ENCODE assay signal across 11 cellular contexts in genomic region chr1:228154685-228155571, GRCh38. TPM values are rescaled to one million over a fixed set of nuclear protein-coding genes. Genes with fewer than 3 reads are reported as not detected.
DNase-seq lines count a peak whose midpoint lies in the region; ATAC-seq lines count a peak whose summit lies in the region.
"Had no signal": no experiment of that assay in that cellular context is flagged by ENCODE, and none has a peak within 500 bp of the region (broad histone marks: within the 10 kb centered on the region; RNA-seq: fewer than 3 reads in every experiment).

No MANE protein-coding gene starts in this region.

- peaks cover 0 to 8% of the 10 kb centered on the region in 2 experiments for H3K27me3 ChIP-seq in mesenchymal stem cell (ENCODE audit: control insufficient read depth in 1 of 2, insufficient read depth in 1 of 2, low read length in 2 of 2)
- H3K27me3 ChIP-seq: uterus had no signal

- no peak overlapping the region for H2AK5ac ChIP-seq in mesenchymal stem cell (ENCODE audit: low read length, severe bottlenecking)

- H2BK5ac ChIP-seq in mesenchymal stem cell (ENCODE audit: low read depth, low read length, poor library complexity, severe bottlenecking) = no peak overlapping the region

- peaks cover 10% of the 10 kb centered on the region for H3K4me1 Mint-ChIP-seq in activated CD4-positive, alpha-beta T cell treated with anti-CD3 and anti-CD28 coated beads, Interleukin-2, amount 10 ng/mL, durations not matched to agents 24 days and 14 days
- H3K4me1 Mint-ChIP-seq in stimulated activated naive B cell treated with anti-CD40 and anti-IgM and Interleukin-4, amounts not matched to agents 10 μg/mL and 1 μg/mL and 100 μg/mL, for 72 hours = peaks cover 11 to 16% of the 10 kb centered on the region in 2 donors

- H3K27me3 Mint-ChIP-seq in activated CD4-positive, alpha-beta T cell treated with anti-CD3 and anti-CD28 coated beads, Interleukin-2, amount 10 ng/mL, durations not matched to agents 24 days and 14 days = no peaks in the 10 kb centered on the region
- H3K27me3 Mint-ChIP-seq in stimulated activated naive B cell treated with anti-CD40 and anti-IgM and Interleukin-4, amounts not matched to agents 10 μg/mL and 1 μg/mL and 100 μg/mL, for 72 hours = peaks cover 6 to 10% of the 10 kb centered on the region in 2 donors

- no peak overlapping the region for H3K4ac ChIP-seq in mesenchymal stem cell (ENCODE audit: low read depth in 1 of 2, low read length in 2 of 2)

- no peak overlapping the region for H4K91ac ChIP-seq in mesenchymal stem cell (ENCODE audit: low read length)

- no peak overlapping the region for H3K27ac ChIP-seq in mesenchymal stem cell (ENCODE audit: low read length, poor library complexity, severe bottlenecking)
- H3K27ac ChIP-seq: uterus had no signal

- H3K18ac ChIP-seq in mesenchymal stem cell (ENCODE audit: low read depth in 1 of 2, low read length in 2 of 2) = no peak overlapping the region

- H3K4me2 ChIP-seq in mesenchymal stem cell (ENCODE audit: low read length, poor library complexity, severe bottlenecking) = no peak overlapping the region

- no peak overlapping the region for H3K23ac ChIP-seq in mesenchymal stem cell (ENCODE audit: low read length in 2 of 2)

- H2BK15ac ChIP-seq in mesenchymal stem cell (ENCODE audit: low read depth, poor library complexity, severe bottlenecking) = no peak overlapping the region

- peak; percentile 24 for DNase-seq in activated T-cell treated with anti-CD3 and anti-CD28 coated beads for 24 hours (ENCODE audit: low read depth)
- DNase-seq in activated T-cell treated with anti-CD3 and anti-CD28 coated beads, Interleukin-2, amount 50 U/mL, for 1 hour = no peak
- no peak for DNase-seq in activated CD4-positive, alpha-beta T cell treated with anti-CD3 and anti-CD28 coated beads, Interleukin-2, amount 10 ng/mL, durations not matched to agents 24 days and 14 days
- peak; percentile 48 for DNase-seq in iPS-NIHi11 (ENCODE audit: low spot score)
- DNase-seq in stimulated activated naive B cell treated with anti-CD40 and anti-IgM and Interleukin-4, amounts not matched to agents 10 μg/mL and 1 μg/mL and 100 μg/mL, for 72 hours = no peak
- DNase-seq in activated gamma-delta T cell (lab: John Stamatoyannopoulos, UW) = no peak
- DNase-seq in mesenchymal stem cell = no peak
- DNase-seq: cortex of kidney, NCI-H2029 treated with DMSO at 0.1 percent for 48 hours had no signal

- peaks cover 10% of the 10 kb centered on the region for H3K79me1 ChIP-seq in mesenchymal stem cell (replicated peaks; ENCODE audit: low read length, poor library complexity, severe bottlenecking)

- H3K4me1 ChIP-seq in mesenchymal stem cell (ENCODE audit: control insufficient read depth, insufficient read depth, low read depth, low read length) = peaks cover 19% of the 10 kb centered on the region

- no peak overlapping the region for H3K4me3 ChIP-seq in mesenchymal stem cell (ENCODE audit: insufficient read depth in 1 of 2, low read depth in 1 of 2, low read length in 2 of 2)
- H3K4me3 ChIP-seq: uterus had no signal

- H3K36me3 Mint-ChIP-seq in activated CD4-positive, alpha-beta T cell treated with anti-CD3 and anti-CD28 coated beads, Interleukin-2, amount 10 ng/mL, durations not matched to agents 24 days and 14 days (ENCODE audit: low read depth) = peaks cover 3% of the 10 kb centered on the region
- peaks cover 0 to 1% of the 10 kb centered on the region in 2 donors for H3K36me3 Mint-ChIP-seq in stimulated activated naive B cell treated with anti-CD40 and anti-IgM and Interleukin-4, amounts not matched to agents 10 μg/mL and 1 μg/mL and 100 μg/mL, for 72 hours

- peak overlapping the region; percentile 74 for H3K27ac Mint-ChIP-seq in activated CD4-positive, alpha-beta T cell treated with anti-CD3 and anti-CD28 coated beads, Interleukin-2, amount 10 ng/mL, durations not matched to agents 24 days and 14 days
- H3K27ac Mint-ChIP-seq in stimulated activated naive B cell treated with anti-CD40 and anti-IgM and Interleukin-4, amounts not matched to agents 10 μg/mL and 1 μg/mL and 100 μg/mL, for 72 hours = peak overlapping the region; percentile 33

- H4K8ac ChIP-seq in mesenchymal stem cell (ENCODE audit: low read length) = no peak overlapping the region

- H3K9me3 Mint-ChIP-seq in activated CD4-positive, alpha-beta T cell treated with anti-CD3 and anti-CD28 coated beads, Interleukin-2, amount 10 ng/mL, durations not matched to agents 24 days and 14 days = no peaks in the 10 kb centered on the region
- no peaks in the 10 kb centered on the region for H3K9me3 Mint-ChIP-seq in stimulated activated naive B cell treated with anti-CD40 and anti-IgM and Interleukin-4, amounts not matched to agents 10 μg/mL and 1 μg/mL and 100 μg/mL, for 72 hours

- H3K9ac ChIP-seq in mesenchymal stem cell (ENCODE audit: low read length) = no peak overlapping the region

- H2BK120ac ChIP-seq in mesenchymal stem cell (ENCODE audit: low read depth, low read length) = no peak overlapping the region

- no peak overlapping the region for H3K4me3 Mint-ChIP-seq in activated CD4-positive, alpha-beta T cell treated with anti-CD3 and anti-CD28 coated beads, Interleukin-2, amount 10 ng/mL, durations not matched to agents 24 days and 14 days
- no peak overlapping the region for H3K4me3 Mint-ChIP-seq in stimulated activated naive B cell treated with anti-CD40 and anti-IgM and Interleukin-4, amounts not matched to agents 10 μg/mL and 1 μg/mL and 100 μg/mL, for 72 hours

- 91% methylated on average over 18 of the region's 19 CpGs for WGBS in mesenchymal stem cell

- H2BK12ac ChIP-seq in mesenchymal stem cell (ENCODE audit: low read length in 2 of 2) = no peak overlapping the region

- intact Hi-C loops in activated CD4-positive, alpha-beta T cell treated with anti-CD3 and anti-CD28 coated beads, Interleukin-2, amount 10 ng/mL, durations not matched to agents 24 days and 14 days (cut with micrococcal nuclease) = no loop called here

- H3K14ac ChIP-seq in mesenchymal stem cell (ENCODE audit: low read length in 2 of 2) = no peak overlapping the region

- H3K9me3 ChIP-seq in mesenchymal stem cell (ENCODE audit: control insufficient read depth, low read length) = no peaks in the 10 kb centered on the region
- H3K9me3 ChIP-seq: uterus had no signal

- peaks cover 0 to 50% of the 10 kb centered on the region in 2 experiments for H3K36me3 ChIP-seq in mesenchymal stem cell (ENCODE audit: control insufficient read depth in 1 of 2, insufficient read depth in 2 of 2, low read depth in 1 of 2, low read length in 2 of 2)
- H3K36me3 ChIP-seq: uterus had no signal

- H2AFZ ChIP-seq in mesenchymal stem cell (ENCODE audit: low read depth, low read length) = no peak overlapping the region

- ATAC-seq in stimulated activated naive B cell treated with anti-CD40 and anti-IgM and Interleukin-4, amounts not matched to agents 10 μg/mL and 1 μg/mL and 100 μg/mL, for 72 hours (replicated peaks) = no peak
- no peak for ATAC-seq in HG02981 (IDR thresholded peaks at IDR 0.05; ENCODE audit: unreplicated experiment)

RNA-seq across cellular contexts. Expression of gene GJC2, which starts 5.2 kb away (rescaled TPM):
- total RNA-seq in activated CD4-positive, alpha-beta T cell treated with anti-CD3 and anti-CD28 coated beads, Interleukin-2, amount 10 ng/mL, durations not matched to agents 24 days and 14 days = 0.69 and 0.96 TPM in 2 replicates
- polyA plus RNA-seq in mesenchymal stem cell (2013, experiment 1 of 2) = 0.33 TPM
- 0.37 TPM for polyA plus RNA-seq in mesenchymal stem cell (2013, experiment 2 of 2)

RNA-seq across cellular contexts. Expression of gene IBA57, which starts 10.7 kb away (rescaled TPM):
- 10.8 and 11.4 TPM in 2 replicates for total RNA-seq in activated CD4-positive, alpha-beta T cell treated with anti-CD3 and anti-CD28 coated beads, Interleukin-2, amount 10 ng/mL, durations not matched to agents 24 days and 14 days
- polyA plus RNA-seq in mesenchymal stem cell (2013, experiment 1 of 2) = 1.2 TPM
- polyA plus RNA-seq in mesenchymal stem cell (2013, experiment 2 of 2) = 1.7 TPM

RNA-seq across cellular contexts. Expression of gene GUK1, which starts 14.8 kb away (rescaled TPM):
- total RNA-seq in activated CD4-positive, alpha-beta T cell treated with anti-CD3 and anti-CD28 coated beads, Interleukin-2, amount 10 ng/mL, durations not matched to agents 24 days and 14 days = 211 and 222 TPM in 2 replicates
- 218 TPM for polyA plus RNA-seq in mesenchymal stem cell (2013, experiment 1 of 2)
- 225 TPM for polyA plus RNA-seq in mesenchymal stem cell (2013, experiment 2 of 2)

RNA-seq across cellular contexts. Expression of gene MRPL55, which starts 45.8 kb away (rescaled TPM):
- 55.2 and 62.2 TPM in 2 replicates for total RNA-seq in activated CD4-positive, alpha-beta T cell treated with anti-CD3 and anti-CD28 coated beads, Interleukin-2, amount 10 ng/mL, durations not matched to agents 24 days and 14 days
- polyA plus RNA-seq in mesenchymal stem cell (2013, experiment 1 of 2) = 49.1 TPM
- polyA plus RNA-seq in mesenchymal stem cell (2013, experiment 2 of 2) = 50.1 TPM

RNA-seq across cellular contexts. Expression of gene C1orf35, which starts 51.8 kb away (rescaled TPM):
- 27.5 and 33.0 TPM in 2 replicates for total RNA-seq in activated CD4-positive, alpha-beta T cell treated with anti-CD3 and anti-CD28 coated beads, Interleukin-2, amount 10 ng/mL, durations not matched to agents 24 days and 14 days
- 10.8 TPM for polyA plus RNA-seq in mesenchymal stem cell (2013, experiment 1 of 2)
- polyA plus RNA-seq in mesenchymal stem cell (2013, experiment 2 of 2) = 11.6 TPM

Comparison
In these comparisons a context has a peak if more than half of its experiments do, and no peak if none do; other contexts are left out.
1. DNase-seq: peak in activated T-cell treated with anti-CD3 and anti-CD28 coated beads for 24 hours (single experiment) and iPS-NIHi11 (single experiment); none in activated T-cell treated with anti-CD3 and anti-CD28 coated beads, Interleukin-2, amount 50 U/mL, for 1 hour (single experiment), activated CD4-positive, alpha-beta T cell treated with anti-CD3 and anti-CD28 coated beads, Interleukin-2, amount 10 ng/mL, durations not matched to agents 24 days and 14 days (single experiment), stimulated activated naive B cell treated with anti-CD40 and anti-IgM and Interleukin-4, amounts not matched to agents 10 μg/mL and 1 μg/mL and 100 μg/mL, for 72 hours (single experiment), activated gamma-delta T cell (single experiment) and mesenchymal stem cell (single experiment).